Comparison of ENCODE assay signal across 26 cellular contexts in the genomic region with DNA sequence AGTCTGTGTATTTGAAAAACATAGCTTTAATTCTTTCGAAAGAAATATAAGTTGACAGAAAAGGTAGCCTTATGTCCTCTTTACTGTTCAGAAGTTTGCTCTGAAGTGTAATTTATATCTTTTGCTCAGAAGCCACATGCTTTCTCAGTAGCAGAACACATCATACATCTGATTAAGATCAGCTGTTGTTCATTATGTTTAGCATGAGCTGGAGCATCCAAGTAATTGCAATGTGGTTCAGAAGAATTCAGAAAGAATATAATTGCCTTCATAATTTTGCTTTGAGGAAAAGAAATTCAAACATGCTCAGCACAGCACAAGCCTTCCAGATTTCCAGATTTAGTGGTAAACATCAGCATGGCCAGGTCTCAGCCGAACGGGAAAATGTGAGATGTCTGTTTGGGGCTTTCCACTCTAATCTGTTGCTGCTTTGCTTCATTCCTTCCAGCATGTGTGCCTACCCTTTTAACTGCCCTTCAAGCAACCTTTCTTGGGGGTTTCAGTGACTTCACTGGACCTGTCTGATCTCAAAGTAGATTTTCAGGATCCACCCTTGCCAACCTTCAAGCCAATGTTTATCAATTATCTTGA.
A peak's percentile ranks its signal among the peaks of the same experiment; 100 is the strongest.
DNase-seq lines count a peak whose midpoint lies in the region; FAIRE-seq and TF ChIP-seq lines count a peak whose summit lies in the region.
"Had no signal": no experiment of that assay in that cellular context is flagged by ENCODE, and none has a peak within 500 bp of the region (broad histone marks: within the 10 kb centered on the region; RNA-seq: fewer than 3 reads in every experiment).

No MANE protein-coding gene starts in this region.

- no peaks in the 10 kb centered on the region for H3K9me3 Mint-ChIP-seq in progenitor cell of endocrine pancreas (ENCODE audit: low read depth)
- H3K9me3 Mint-ChIP-seq: activated naive CD4-positive, alpha-beta T cell treated with anti-CD3 and anti-CD28 coated beads, Interleukin-2, amount 50 U/mL, for 24 hours; CD14-positive monocyte; stimulated activated naive CD8-positive, alpha-beta T cell treated with anti-CD3 and anti-CD28 coated beads, Interleukin-15, Interleukin-2, amounts not matched to agents 100 ng/mL and 50 ng/mL, for 24 hours had no signal

- no peak overlapping the region for H3K4me2 ChIP-seq in osteoblast (ENCODE audit: insufficient read depth, low read length)
- H3K4me2 ChIP-seq: hepatocyte had no signal

- H3K27me3 ChIP-seq in osteoblast (ENCODE audit: insufficient read depth, low read length) = no peaks in the 10 kb centered on the region
- H3K27me3 ChIP-seq: dorsolateral prefrontal cortex, foreskin keratinocyte, hepatocyte, right lobe of liver had no signal

- H3K27me3 Mint-ChIP-seq in progenitor cell of endocrine pancreas = no peaks in the 10 kb centered on the region
- H3K27me3 Mint-ChIP-seq: activated naive CD4-positive, alpha-beta T cell treated with anti-CD3 and anti-CD28 coated beads, Interleukin-2, amount 50 U/mL, for 24 hours; stimulated activated naive CD8-positive, alpha-beta T cell treated with anti-CD3 and anti-CD28 coated beads, Interleukin-15, Interleukin-2, amounts not matched to agents 100 ng/mL and 50 ng/mL, for 24 hours had no signal

- H3K4me3 Mint-ChIP-seq in progenitor cell of endocrine pancreas (ENCODE audit: low read depth) = no peak overlapping the region
- H3K4me3 Mint-ChIP-seq: activated naive CD4-positive, alpha-beta T cell treated with anti-CD3 and anti-CD28 coated beads, Interleukin-2, amount 50 U/mL, for 24 hours; CD14-positive monocyte; stimulated activated naive CD8-positive, alpha-beta T cell treated with anti-CD3 and anti-CD28 coated beads, Interleukin-15, Interleukin-2, amounts not matched to agents 100 ng/mL and 50 ng/mL, for 24 hours; WTC11 had no signal

- TF ChIP-seq CTCF in osteoblast (IDR thresholded peaks at IDR 0.05; ENCODE audit: extremely low read depth, low read depth, low read length) (no peak), progenitor cell of endocrine pancreas (IDR thresholded peaks at IDR 0.05; ENCODE audit: unreplicated experiment) (no peak)

- peak overlapping the region; percentile 4 for H2AFZ ChIP-seq in osteoblast (ENCODE audit: low read length)
- H2AFZ ChIP-seq: hepatocyte had no signal

- no peak overlapping the region for H3K4me3 ChIP-seq in osteoblast (ENCODE audit: insufficient read depth, low read length)
- H3K4me3 ChIP-seq: dorsolateral prefrontal cortex, hepatocyte, right lobe of liver had no signal

- no peak overlapping the region for H3K27ac Mint-ChIP-seq in progenitor cell of endocrine pancreas
- H3K27ac Mint-ChIP-seq: activated naive CD4-positive, alpha-beta T cell treated with anti-CD3 and anti-CD28 coated beads, Interleukin-2, amount 50 U/mL, for 24 hours; CD14-positive monocyte; stimulated activated naive CD8-positive, alpha-beta T cell treated with anti-CD3 and anti-CD28 coated beads, Interleukin-15, Interleukin-2, amounts not matched to agents 100 ng/mL and 50 ng/mL, for 24 hours; WTC11 had no signal

- H4K20me1 ChIP-seq in osteoblast (ENCODE audit: insufficient read depth, low read length) = no peaks in the 10 kb centered on the region

- no peaks in the 10 kb centered on the region for H3K9me3 ChIP-seq in osteoblast (ENCODE audit: low read depth, low read length)
- H3K9me3 ChIP-seq: right lobe of liver had no signal

- H3K79me2 ChIP-seq in osteoblast (ENCODE audit: insufficient read depth, low read length) = no peaks in the 10 kb centered on the region
- H3K79me2 ChIP-seq: hepatocyte had no signal

- FAIRE-seq in HTR-8/SVneo (lab: Jason Lieb, UNC) = peak; percentile 76
- FAIRE-seq: A204.1, endothelial cell of umbilical vein had no signal

- H3K4me1 Mint-ChIP-seq in progenitor cell of endocrine pancreas (ENCODE audit: low read depth) = no peaks in the 10 kb centered on the region
- H3K4me1 Mint-ChIP-seq: activated naive CD4-positive, alpha-beta T cell treated with anti-CD3 and anti-CD28 coated beads, Interleukin-2, amount 50 U/mL, for 24 hours; CD14-positive monocyte; WTC11 had no signal

- H3K4me1 ChIP-seq in osteoblast (ENCODE audit: insufficient read depth, low read length) = peaks cover 14% of the 10 kb centered on the region
- H3K4me1 ChIP-seq: foreskin keratinocyte, right lobe of liver had no signal

- peak; percentile 41 for DNase-seq in AG08395 (ENCODE audit: low spot score)
- no peak for DNase-seq in HTR-8/SVneo (ENCODE audit: insufficient read length, low spot score)
- peak; percentile 67 for DNase-seq in fibroblast of gingiva (ENCODE audit: low read depth)
- DNase-seq in osteoblast (ENCODE audit: insufficient read length, low spot score, missing footprints) = no peak
- DNase-seq in progenitor cell of endocrine pancreas (ENCODE audit: low spot score, unreplicated experiment) = no peak
- DNase-seq in cortex of kidney (lab: John Stamatoyannopoulos, UW) = no peak
- no peak for DNase-seq in HT-29 (ENCODE audit: low spot score)
- DNase-seq in middle frontal gyrus (ENCODE audit: extremely low spot score, low spot score) = no peak
- DNase-seq: activated CD4-positive, alpha-beta T cell treated with anti-CD3 and anti-CD28 coated beads, Interleukin-2, amount 50 U/mL, for 1 hour; Calu3; caudate nucleus; dorsolateral prefrontal cortex; foreskin keratinocyte; NCI-H1105; NCI-H2029 treated with DMSO at 0.1 percent for 48 hours; NCI-H226; NCI-H774; right lobe of liver; T-helper 9 cell had no signal

- no peaks in the 10 kb centered on the region for H3K36me3 Mint-ChIP-seq in progenitor cell of endocrine pancreas (ENCODE audit: insufficient read depth)
- H3K36me3 Mint-ChIP-seq: CD14-positive monocyte, WTC11 had no signal

- no peak overlapping the region for H3K27ac ChIP-seq in osteoblast (ENCODE audit: low read depth, low read length)
- H3K27ac ChIP-seq: dorsolateral prefrontal cortex, foreskin keratinocyte, hepatocyte, right lobe of liver had no signal

- no peaks in the 10 kb centered on the region for H3K36me3 ChIP-seq in osteoblast (ENCODE audit: insufficient read depth, low read length)

Comparison
In these comparisons a context has a peak if more than half of its experiments do, and no peak if none do; other contexts are left out.
1. DNase-seq: peak in AG08395 (single experiment) and fibroblast of gingiva (single experiment); none in HTR-8/SVneo (single experiment), osteoblast (single experiment), progenitor cell of endocrine pancreas (single experiment), cortex of kidney (single experiment), HT-29 (single experiment) and middle frontal gyrus (single experiment).